ENCODE assay signal across 1 cellular context in the genomic region with DNA sequence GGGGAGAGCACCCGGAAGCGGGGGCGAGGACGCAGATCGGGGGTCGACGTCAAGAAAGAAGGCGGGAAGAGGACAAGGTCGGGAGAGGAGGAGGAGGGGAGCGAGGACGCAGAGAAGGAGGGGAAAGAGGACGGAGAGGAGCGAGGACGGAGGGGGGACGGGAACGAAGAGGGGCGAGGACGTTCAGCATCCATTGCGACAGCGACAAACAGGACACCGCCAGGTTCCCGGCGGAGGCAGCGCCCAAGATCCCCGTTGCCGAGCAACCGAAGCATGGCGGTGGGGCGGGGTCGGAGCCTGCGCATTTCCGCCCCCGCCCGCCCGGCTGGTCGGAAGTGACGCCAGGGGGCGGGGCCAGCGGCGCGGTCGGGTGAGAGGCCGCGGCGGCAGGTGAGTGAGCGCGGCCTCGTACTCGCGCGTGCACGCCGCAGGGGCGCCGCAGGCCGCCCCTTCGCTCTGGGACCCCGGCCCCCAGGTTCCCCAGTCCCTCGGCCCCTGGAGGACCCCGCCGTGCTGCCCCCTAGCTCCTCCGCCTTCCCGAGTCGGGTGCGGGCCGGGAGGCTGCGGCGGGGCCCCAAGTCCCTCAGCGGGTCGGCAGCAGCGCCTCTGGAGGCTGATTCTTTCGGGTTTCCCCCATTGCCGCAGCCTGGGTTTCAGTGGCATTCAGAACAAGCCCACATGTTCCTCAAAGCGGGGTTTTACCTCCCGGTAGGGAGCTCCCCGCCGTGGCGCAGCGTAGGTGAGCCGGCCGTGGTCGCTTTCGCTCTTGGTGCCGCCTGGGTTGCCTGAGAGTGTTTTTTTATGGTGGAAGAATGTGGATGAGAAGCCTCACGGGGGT.
TF ChIP-seq lines count a peak whose summit lies in the region.

A gene with protein sequence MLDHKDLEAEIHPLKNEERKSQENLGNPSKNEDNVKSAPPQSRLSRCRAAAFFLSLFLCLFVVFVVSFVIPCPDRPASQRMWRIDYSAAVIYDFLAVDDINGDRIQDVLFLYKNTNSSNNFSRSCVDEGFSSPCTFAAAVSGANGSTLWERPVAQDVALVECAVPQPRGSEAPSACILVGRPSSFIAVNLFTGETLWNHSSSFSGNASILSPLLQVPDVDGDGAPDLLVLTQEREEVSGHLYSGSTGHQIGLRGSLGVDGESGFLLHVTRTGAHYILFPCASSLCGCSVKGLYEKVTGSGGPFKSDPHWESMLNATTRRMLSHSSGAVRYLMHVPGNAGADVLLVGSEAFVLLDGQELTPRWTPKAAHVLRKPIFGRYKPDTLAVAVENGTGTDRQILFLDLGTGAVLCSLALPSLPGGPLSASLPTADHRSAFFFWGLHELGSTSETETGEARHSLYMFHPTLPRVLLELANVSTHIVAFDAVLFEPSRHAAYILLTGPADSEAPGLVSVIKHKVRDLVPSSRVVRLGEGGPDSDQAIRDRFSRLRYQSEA (plus strand): TSS at position 354 of the 838 bp plus-strand sequence. CDS start 19,593 bp downstream, outside the sequence.

TF ChIP-seq in K562, 482 proteins besides CTCF, POLR2A, EP300 and RAD21 (continued from another document and continues in another):
- TF ChIP-seq, protein P1, sequence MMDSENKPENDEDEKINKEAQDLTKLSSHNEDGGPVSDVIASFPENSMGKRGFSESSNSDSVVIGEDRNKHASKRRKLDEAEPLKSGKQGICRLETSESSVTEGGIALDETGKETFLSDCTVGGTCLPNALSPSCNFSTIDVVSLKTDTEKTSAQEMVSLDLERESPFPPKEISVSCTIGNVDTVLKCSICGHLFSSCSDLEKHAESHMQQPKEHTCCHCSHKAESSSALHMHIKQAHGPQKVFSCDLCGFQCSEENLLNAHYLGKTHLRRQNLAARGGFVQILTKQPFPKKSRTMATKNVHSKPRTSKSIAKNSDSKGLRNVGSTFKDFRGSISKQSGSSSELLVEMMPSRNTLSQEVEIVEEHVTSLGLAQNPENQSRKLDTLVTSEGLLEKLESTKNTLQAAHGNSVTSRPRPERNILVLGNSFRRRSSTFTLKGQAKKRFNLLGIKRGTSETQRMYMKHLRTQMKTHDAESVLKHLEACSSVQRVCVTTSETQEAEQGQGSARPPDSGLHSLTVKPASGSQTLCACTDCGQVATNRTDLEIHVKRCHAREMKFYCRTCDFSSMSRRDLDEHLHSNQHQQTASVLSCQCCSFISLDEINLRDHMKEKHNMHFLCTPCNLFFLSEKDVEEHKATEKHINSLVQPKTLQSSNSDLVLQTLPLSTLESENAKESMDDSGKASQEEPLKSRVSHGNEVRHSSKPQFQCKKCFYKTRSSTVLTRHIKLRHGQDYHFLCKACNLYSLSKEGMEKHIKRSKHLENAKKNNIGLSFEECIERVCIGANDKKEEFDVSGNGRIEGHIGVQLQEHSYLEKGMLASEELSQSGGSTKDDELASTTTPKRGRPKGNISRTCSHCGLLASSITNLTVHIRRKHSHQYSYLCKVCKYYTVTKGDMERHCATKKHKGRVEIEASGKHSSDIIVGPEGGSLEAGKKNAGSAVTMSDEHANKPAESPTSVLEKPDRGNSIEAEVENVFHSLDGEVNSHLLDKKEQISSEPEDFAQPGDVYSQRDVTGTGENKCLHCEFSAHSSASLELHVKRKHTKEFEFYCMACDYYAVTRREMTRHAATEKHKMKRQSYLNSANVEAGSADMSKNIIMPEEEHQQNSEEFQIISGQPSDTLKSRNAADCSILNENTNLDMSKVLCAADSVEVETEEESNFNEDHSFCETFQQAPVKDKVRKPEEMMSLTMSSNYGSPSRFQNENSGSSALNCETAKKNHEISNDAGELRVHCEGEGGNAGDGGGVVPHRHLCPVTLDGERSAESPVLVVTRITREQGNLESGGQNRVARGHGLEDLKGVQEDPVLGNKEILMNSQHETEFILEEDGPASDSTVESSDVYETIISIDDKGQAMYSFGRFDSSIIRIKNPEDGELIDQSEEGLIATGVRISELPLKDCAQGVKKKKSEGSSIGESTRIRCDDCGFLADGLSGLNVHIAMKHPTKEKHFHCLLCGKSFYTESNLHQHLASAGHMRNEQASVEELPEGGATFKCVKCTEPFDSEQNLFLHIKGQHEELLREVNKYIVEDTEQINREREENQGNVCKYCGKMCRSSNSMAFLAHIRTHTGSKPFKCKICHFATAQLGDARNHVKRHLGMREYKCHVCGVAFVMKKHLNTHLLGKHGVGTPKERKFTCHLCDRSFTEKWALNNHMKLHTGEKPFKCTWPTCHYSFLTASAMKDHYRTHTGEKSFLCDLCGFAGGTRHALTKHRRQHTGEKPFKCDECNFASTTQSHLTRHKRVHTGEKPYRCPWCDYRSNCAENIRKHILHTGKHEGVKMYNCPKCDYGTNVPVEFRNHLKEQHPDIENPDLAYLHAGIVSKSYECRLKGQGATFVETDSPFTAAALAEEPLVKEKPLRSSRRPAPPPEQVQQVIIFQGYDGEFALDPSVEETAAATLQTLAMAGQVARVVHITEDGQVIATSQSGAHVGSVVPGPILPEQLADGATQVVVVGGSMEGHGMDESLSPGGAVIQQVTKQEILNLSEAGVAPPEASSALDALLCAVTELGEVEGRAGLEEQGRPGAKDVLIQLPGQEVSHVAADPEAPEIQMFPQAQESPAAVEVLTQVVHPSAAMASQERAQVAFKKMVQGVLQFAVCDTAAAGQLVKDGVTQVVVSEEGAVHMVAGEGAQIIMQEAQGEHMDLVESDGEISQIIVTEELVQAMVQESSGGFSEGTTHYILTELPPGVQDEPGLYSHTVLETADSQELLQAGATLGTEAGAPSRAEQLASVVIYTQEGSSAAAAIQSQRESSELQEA (IDR thresholded peaks at IDR 0.05; ENCODE audit: low read depth) = no peak
- TF ChIP-seq PPARD (CRISPR knock-in tag; IDR thresholded peaks at IDR 0.05) (no peak), CBX5 (IDR thresholded peaks at IDR 0.05; ENCODE audit: borderline replicate concordance, low read depth) (no peak), KLF13 (tag; IDR thresholded peaks at IDR 0.05; ENCODE audit: borderline replicate concordance, low read depth) (0 out of 2 replicates have a peak, but pooled peaks have one; percentile 52), RFX5 (IDR thresholded peaks at IDR 0.05; ENCODE audit: low read depth, low read length) (no peak), HNRNPLL (IDR thresholded peaks at IDR 0.05; ENCODE audit: low read depth, low read length, poor library complexity, severe bottlenecking) (peak; percentile 57), NFIX (CRISPR knock-in tag; IDR thresholded peaks at IDR 0.05; ENCODE audit: low read depth) (no peak), ZZZ3 (IDR thresholded peaks at IDR 0.05) (no peak), ZNF239 (CRISPR knock-in tag; IDR thresholded peaks at IDR 0.05) (no peak), KDM5B (IDR thresholded peaks at IDR 0.05; ENCODE audit: insufficient replicate concordance, low read depth, low read length) (peak; percentile 73), LEF1 (IDR thresholded peaks at IDR 0.05) (peak; percentile 40; the same call in 1 of the 2 replicates), MEF2A (IDR thresholded peaks at IDR 0.05; ENCODE audit: control insufficient read depth, low read depth, low read length) (no peak), ZNF444 (CRISPR knock-in tag; IDR thresholded peaks at IDR 0.05) (no peak), GABPA (tag; conservative IDR thresholded peaks at IDR 0.05; ENCODE audit: low read depth) (peak; percentile 98), POLR2AphosphoS5 (IDR thresholded peaks at IDR 0.05; ENCODE audit: control insufficient read depth, insufficient read depth, low read depth, low read length) (peak; percentile 69; the same call in 1 of the 2 replicates), RBM34 (IDR thresholded peaks at IDR 0.05; ENCODE audit: borderline replicate concordance, insufficient read depth, low read length) (no peak), ZNF165 (CRISPR knock-in tag; IDR thresholded peaks at IDR 0.05; ENCODE audit: borderline replicate concordance) (no peak), HNRNPH1 (optimal IDR thresholded peaks at IDR 0.05; ENCODE audit: low read depth, low read length) (no peak), NR3C1 (CRISPR knock-in tag; IDR thresholded peaks at IDR 0.05) (no peak; the same call in 1 of the 2 replicates), SIRT6 (IDR thresholded peaks at IDR 0.05; ENCODE audit: low read depth, low read length) (no peak), MYC (IDR thresholded peaks at IDR 0.05; ENCODE audit: low read depth, low read length) (peak; percentile 65), MYC (CRISPR knock-in tag; IDR thresholded peaks at IDR 0.05; ENCODE audit: borderline replicate concordance, low read depth) (no peak), CHD4 (IDR thresholded peaks at IDR 0.05; ENCODE audit: insufficient read depth, insufficient replicate concordance, low read depth, low read length, poor library complexity, severe bottlenecking) (no peak), ESRRA (IDR thresholded peaks at IDR 0.05; ENCODE audit: borderline replicate concordance, low read depth) (peak; percentile 51), TAF7 (tag; IDR thresholded peaks at IDR 0.05) (no peak), ZNF589 (CRISPR knock-in tag; IDR thresholded peaks at IDR 0.05; ENCODE audit: low read depth) (no peak), PTTG1 (tag; IDR thresholded peaks at IDR 0.05; ENCODE audit: low read depth) (no peak), PTBP1 (IDR thresholded peaks at IDR 0.05; ENCODE audit: low read depth, low read length) (no peak), MTA3 (IDR thresholded peaks at IDR 0.05; ENCODE audit: borderline replicate concordance) (no peak), ZNF561 (CRISPR knock-in tag; conservative IDR thresholded peaks at IDR 0.05) (no peak), NCOA1 (IDR thresholded peaks at IDR 0.05; ENCODE audit: low read depth) (peak; percentile 46; the same call in 1 of the 2 replicates)
- TF ChIP-seq, protein P2, sequence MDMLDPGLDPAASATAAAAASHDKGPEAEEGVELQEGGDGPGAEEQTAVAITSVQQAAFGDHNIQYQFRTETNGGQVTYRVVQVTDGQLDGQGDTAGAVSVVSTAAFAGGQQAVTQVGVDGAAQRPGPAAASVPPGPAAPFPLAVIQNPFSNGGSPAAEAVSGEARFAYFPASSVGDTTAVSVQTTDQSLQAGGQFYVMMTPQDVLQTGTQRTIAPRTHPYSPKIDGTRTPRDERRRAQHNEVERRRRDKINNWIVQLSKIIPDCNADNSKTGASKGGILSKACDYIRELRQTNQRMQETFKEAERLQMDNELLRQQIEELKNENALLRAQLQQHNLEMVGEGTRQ (CRISPR knock-in tag; IDR thresholded peaks at IDR 0.05) = no peak
- TF ChIP-seq, protein P3, sequence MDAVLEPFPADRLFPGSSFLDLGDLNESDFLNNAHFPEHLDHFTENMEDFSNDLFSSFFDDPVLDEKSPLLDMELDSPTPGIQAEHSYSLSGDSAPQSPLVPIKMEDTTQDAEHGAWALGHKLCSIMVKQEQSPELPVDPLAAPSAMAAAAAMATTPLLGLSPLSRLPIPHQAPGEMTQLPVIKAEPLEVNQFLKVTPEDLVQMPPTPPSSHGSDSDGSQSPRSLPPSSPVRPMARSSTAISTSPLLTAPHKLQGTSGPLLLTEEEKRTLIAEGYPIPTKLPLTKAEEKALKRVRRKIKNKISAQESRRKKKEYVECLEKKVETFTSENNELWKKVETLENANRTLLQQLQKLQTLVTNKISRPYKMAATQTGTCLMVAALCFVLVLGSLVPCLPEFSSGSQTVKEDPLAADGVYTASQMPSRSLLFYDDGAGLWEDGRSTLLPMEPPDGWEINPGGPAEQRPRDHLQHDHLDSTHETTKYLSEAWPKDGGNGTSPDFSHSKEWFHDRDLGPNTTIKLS (IDR thresholded peaks at IDR 0.05; ENCODE audit: borderline replicate concordance, low read depth) = no peak; the same call in none of the 2 replicates
- TF ChIP-seq, protein P4, sequence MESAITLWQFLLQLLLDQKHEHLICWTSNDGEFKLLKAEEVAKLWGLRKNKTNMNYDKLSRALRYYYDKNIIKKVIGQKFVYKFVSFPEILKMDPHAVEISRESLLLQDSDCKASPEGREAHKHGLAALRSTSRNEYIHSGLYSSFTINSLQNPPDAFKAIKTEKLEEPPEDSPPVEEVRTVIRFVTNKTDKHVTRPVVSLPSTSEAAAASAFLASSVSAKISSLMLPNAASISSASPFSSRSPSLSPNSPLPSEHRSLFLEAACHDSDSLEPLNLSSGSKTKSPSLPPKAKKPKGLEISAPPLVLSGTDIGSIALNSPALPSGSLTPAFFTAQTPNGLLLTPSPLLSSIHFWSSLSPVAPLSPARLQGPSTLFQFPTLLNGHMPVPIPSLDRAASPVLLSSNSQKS (CRISPR knock-in tag; IDR thresholded peaks at IDR 0.05) = no peak
- TF ChIP-seq, protein P5, sequence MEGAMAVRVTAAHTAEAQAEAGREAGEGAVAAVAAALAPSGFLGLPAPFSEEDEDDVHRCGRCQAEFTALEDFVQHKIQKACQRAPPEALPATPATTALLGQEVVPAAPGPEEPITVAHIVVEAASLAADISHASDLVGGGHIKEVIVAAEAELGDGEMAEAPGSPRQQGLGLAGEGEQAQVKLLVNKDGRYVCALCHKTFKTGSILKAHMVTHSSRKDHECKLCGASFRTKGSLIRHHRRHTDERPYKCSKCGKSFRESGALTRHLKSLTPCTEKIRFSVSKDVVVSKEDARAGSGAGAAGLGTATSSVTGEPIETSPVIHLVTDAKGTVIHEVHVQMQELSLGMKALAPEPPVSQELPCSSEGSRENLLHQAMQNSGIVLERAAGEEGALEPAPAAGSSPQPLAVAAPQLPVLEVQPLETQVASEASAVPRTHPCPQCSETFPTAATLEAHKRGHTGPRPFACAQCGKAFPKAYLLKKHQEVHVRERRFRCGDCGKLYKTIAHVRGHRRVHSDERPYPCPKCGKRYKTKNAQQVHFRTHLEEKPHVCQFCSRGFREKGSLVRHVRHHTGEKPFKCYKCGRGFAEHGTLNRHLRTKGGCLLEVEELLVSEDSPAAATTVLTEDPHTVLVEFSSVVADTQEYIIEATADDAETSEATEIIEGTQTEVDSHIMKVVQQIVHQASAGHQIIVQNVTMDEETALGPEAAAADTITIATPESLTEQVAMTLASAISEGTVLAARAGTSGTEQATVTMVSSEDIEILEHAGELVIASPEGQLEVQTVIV (CRISPR knock-in tag; IDR thresholded peaks at IDR 0.05; ENCODE audit: borderline replicate concordance) = no peak
- TF ChIP-seq, protein P6, sequence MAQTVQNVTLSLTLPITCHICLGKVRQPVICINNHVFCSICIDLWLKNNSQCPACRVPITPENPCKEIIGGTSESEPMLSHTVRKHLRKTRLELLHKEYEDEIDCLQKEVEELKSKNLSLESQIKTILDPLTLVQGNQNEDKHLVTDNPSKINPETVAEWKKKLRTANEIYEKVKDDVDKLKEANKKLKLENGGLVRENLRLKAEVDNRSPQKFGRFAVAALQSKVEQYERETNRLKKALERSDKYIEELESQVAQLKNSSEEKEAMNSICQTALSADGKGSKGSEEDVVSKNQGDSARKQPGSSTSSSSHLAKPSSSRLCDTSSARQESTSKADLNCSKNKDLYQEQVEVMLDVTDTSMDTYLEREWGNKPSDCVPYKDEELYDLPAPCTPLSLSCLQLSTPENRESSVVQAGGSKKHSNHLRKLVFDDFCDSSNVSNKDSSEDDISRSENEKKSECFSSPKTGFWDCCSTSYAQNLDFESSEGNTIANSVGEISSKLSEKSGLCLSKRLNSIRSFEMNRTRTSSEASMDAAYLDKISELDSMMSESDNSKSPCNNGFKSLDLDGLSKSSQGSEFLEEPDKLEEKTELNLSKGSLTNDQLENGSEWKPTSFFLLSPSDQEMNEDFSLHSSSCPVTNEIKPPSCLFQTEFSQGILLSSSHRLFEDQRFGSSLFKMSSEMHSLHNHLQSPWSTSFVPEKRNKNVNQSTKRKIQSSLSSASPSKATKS (CRISPR knock-in tag; IDR thresholded peaks at IDR 0.05) = no peak
- TF ChIP-seq, protein P7, sequence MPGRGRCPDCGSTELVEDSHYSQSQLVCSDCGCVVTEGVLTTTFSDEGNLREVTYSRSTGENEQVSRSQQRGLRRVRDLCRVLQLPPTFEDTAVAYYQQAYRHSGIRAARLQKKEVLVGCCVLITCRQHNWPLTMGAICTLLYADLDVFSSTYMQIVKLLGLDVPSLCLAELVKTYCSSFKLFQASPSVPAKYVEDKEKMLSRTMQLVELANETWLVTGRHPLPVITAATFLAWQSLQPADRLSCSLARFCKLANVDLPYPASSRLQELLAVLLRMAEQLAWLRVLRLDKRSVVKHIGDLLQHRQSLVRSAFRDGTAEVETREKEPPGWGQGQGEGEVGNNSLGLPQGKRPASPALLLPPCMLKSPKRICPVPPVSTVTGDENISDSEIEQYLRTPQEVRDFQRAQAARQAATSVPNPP (IDR thresholded peaks at IDR 0.05; ENCODE audit: borderline replicate concordance, insufficient read depth, insufficient read length) = no peak
